In the genomic region with DNA sequence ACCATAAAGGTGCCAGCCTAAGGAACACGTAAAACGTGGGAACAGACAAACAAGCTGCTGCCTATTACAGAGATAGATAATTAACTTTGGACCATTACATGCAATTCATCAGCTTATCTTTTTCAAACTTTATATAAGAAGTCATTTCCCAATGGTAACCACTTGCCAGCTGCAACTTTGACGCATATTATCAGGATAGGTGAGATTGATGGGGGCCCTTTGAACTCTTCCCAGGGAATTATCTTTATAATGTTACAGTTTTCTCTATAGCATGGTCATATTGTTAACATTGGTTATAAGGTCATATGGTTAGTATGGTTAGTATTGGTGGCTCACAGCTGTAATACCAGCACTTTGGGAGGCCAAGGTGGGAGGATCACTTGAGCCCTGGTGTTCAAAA, we compare ENCODE assay signal across 35 cellular contexts.
"Had no signal": no experiment of that assay in that cellular context is flagged by ENCODE, and none has a peak within 500 bp of the region (broad histone marks: within the 10 kb centered on the region; RNA-seq: fewer than 3 reads in every experiment).

No MANE protein-coding gene starts in this region.

- H3K4me3 ChIP-seq: adrenal gland, ascending aorta, body of pancreas, breast epithelium, cardiac muscle cell had no signal

- H3K4me1 ChIP-seq: body of pancreas, breast epithelium had no signal

- H3K27ac ChIP-seq: adrenal gland, ascending aorta, body of pancreas, brain microvascular endothelial cell, breast epithelium, cardiac muscle cell had no signal

- H3K9me3 ChIP-seq: adrenal gland, ascending aorta, body of pancreas, breast epithelium had no signal

- DNase-seq: activated effector memory CD4-positive, alpha-beta T cell treated with anti-CD3 and anti-CD28 coated beads, Interleukin-2, amount 50 U/mL, for 16 hours; activated effector memory CD4-positive, alpha-beta T cell treated with Interleukin-2 at 50 U/mL for 16 hours; activated gamma-delta T cell; activated gamma-delta T cell treated with Interleukin-2 at 50 U/mL for 16 hours; activated naive CD4-positive, alpha-beta T cell; activated naive CD4-positive, alpha-beta T cell treated with anti-CD3 and anti-CD28 coated beads for 36 hours; activated naive CD4-positive, alpha-beta T cell treated with anti-CD3 and anti-CD28 coated beads, Interleukin-2, amount 10 ng/mL, durations not matched to agents 7 days and 5 days; activated naive CD4-positive, alpha-beta T cell treated with anti-CD3 and anti-CD28 coated beads, Interleukin-2, amount 50 U/mL, for 16 hours; activated naive CD4-positive, alpha-beta T cell treated with Interleukin-2 at 50 U/mL for 16 hours; activated naive CD8-positive, alpha-beta T cell treated with anti-CD3 and anti-CD28 coated beads for 36 hours; activated naive CD8-positive, alpha-beta T cell treated with anti-CD3 and anti-CD28 coated beads, Interleukin-2, amount 10 ng/mL, durations not matched to agents 7 days and 5 days; activated naive CD8-positive, alpha-beta T cell treated with anti-CD3 and anti-CD28 coated beads, Interleukin-2, amount 50 U/mL, for 24 hours; activated T-cell treated with anti-CD3 and anti-CD28 coated beads for 4 hours; activated T-cell treated with anti-CD3 and anti-CD28 coated beads, Interleukin-2, amount 50 U/mL, for 1 hour; activated T-cell treated with anti-CD3 and anti-CD28 coated beads, Interleukin-2, amount 50 U/mL, for 24 hours; activated T-cell treated with anti-CD3 and anti-CD28 coated beads, Interleukin-2, amount 50 U/mL, for 4 hours; activated T-cell treated with anti-CD3 and anti-CD28 coated beads, Interleukin-2, amount 50 U/mL, for 48 hours; activated T-cell treated with anti-CD3 and anti-CD28 coated beads, Interleukin-2, amount 50 U/mL, for 72 hours; adrenal gland; amniotic stem cell; amygdala; anterior cingulate cortex; aorta; body of pancreas; brain microvascular endothelial cell; caudate nucleus; central memory CD4-positive, alpha-beta T cell; cerebellar nuclear complex had no signal

- H3K36me3 ChIP-seq: adrenal gland, ascending aorta, brain microvascular endothelial cell, breast epithelium, cardiac muscle cell had no signal

- FAIRE-seq: astrocyte, bronchial epithelial cell had no signal

- ATAC-seq: activated naive CD4-positive, alpha-beta T cell treated with anti-CD3 and anti-CD28 coated beads, Interleukin-2, amount 50 U/mL, for 72 hours; activated naive CD8-positive, alpha-beta T cell treated with anti-CD3 and anti-CD28 coated beads, Interleukin-2, amount 50 U/mL, for 24 hours; activated T-cell treated with anti-CD3 and anti-CD28 coated beads, Interleukin-2, amount 50 U/mL, for 4 hours; activated T-cell treated with anti-CD3 and anti-CD28 coated beads, Interleukin-2, amount 50 U/mL, for 72 hours; activated T-helper 17 cell treated with anti-CD3 and anti-CD28 coated beads, Interleukin-2, amount 50 U/mL, for 72 hours; body of pancreas had no signal

- H3K27me3 ChIP-seq: adrenal gland, ascending aorta, body of pancreas, brain microvascular endothelial cell, breast epithelium, cardiac muscle cell had no signal
